In genomic region chr5:130808691-130809090, GRCh38 we compare ENCODE assay signal across 10 cellular contexts.
"Had no signal": no experiment of that assay in that cellular context is flagged by ENCODE, and none has a peak within 500 bp of the region (broad histone marks: within the 10 kb centered on the region; RNA-seq: fewer than 3 reads in every experiment).

No MANE protein-coding gene starts in this region.

- H3K36me3 ChIP-seq: HAP-1 had no signal

- FAIRE-seq: H1, H54 had no signal

- H3K9me3 ChIP-seq: HAP-1 had no signal

- H3K9ac ChIP-seq: GM23248 had no signal

- H3K4me3 ChIP-seq: GM23248, GM23338, HAP-1 had no signal

- H2AFZ ChIP-seq: GM23248, GM23338 had no signal

- H3K4me2 ChIP-seq: GM23338 had no signal

- DNase-seq: GM23248, GOT3, H7, H9, HCEC 1CT, HFFc6 had no signal

- H3K4me1 ChIP-seq: HAP-1 had no signal

- H3K27ac ChIP-seq: GM23248 had no signal
